9 cellular contexts compared by ENCODE assay signal in genomic region chr11:2940166-2940929, GRCh38. TPM values are rescaled to one million over a fixed set of nuclear protein-coding genes. Genes with fewer than 3 reads are reported as not detected.
DNase-seq lines count a peak whose midpoint lies in the region; ATAC-seq, FAIRE-seq and TF ChIP-seq lines count a peak whose summit lies in the region.
"Had no signal": no experiment of that assay in that cellular context is flagged by ENCODE, and none has a peak within 500 bp of the region (broad histone marks: within the 10 kb centered on the region; RNA-seq: fewer than 3 reads in every experiment).

No MANE protein-coding gene starts in this region.

- H3K4ac ChIP-seq in IMR-90 (ENCODE audit: low read depth, low read length): no peak overlapping the region

- H2AK5ac ChIP-seq in IMR-90 (ENCODE audit: low read depth, low read length): no peak overlapping the region

- BruUV-seq in IMR-90 (replicated peaks; lab: Mats Ljungman, UMichigan): no TSS peak

- H3K4me1 ChIP-seq in IMR-90 (ENCODE audit: control insufficient read depth, insufficient read depth, low read length) (peaks cover 2% of the 10 kb centered on the region; the same call in 1 of the 2 replicates), body of pancreas (peaks cover 36% of the 10 kb centered on the region), lower lobe of right lung (peaks cover 35% of the 10 kb centered on the region)

- no peak overlapping the region for H3K9ac ChIP-seq in IMR-90 (ENCODE audit: low read depth, low read length)

- no peaks in the 10 kb centered on the region for H3K9me1 ChIP-seq in IMR-90 (ENCODE audit: insufficient read depth, low read length)

- in situ Hi-C loops in IMR-90 (cut with MboI; ENCODE audit: low sequenced_read_pairs): no loop called here

- H2BK20ac ChIP-seq in IMR-90 (ENCODE audit: low read depth, low read length): no peak overlapping the region

- no peak overlapping the region for H2BK5ac ChIP-seq in IMR-90 (ENCODE audit: low read depth, low read length, poor library complexity, severe bottlenecking)

- TF ChIP-seq CTCF in IMR-90 (conservative IDR thresholded peaks at IDR 0.05; ENCODE audit: low read depth, low read length) (no peak), body of pancreas (IDR thresholded peaks at IDR 0.05) (no peak), lower lobe of right lung (IDR thresholded peaks at IDR 0.05) (no peak)

- dilution Hi-C loops in IMR-90 (cut with HindIII; ENCODE audit: low sequenced_read_pairs, unreplicated experiment): no loop called here

- H4K8ac ChIP-seq in IMR-90 (ENCODE audit: low read depth in 2 of 2, low read length in 2 of 2): no peak overlapping the region

- no peak overlapping the region for H2AK9ac ChIP-seq in IMR-90 (replicated peaks; ENCODE audit: low read depth, low read length, poor library complexity)

- peak overlapping the region; percentile 43 for H2AFZ ChIP-seq in IMR-90 (replicated peaks; ENCODE audit: low read length, poor library complexity)

- H3K23ac ChIP-seq in IMR-90 (ENCODE audit: low read depth, low read length): no peak overlapping the region

- no peak for ATAC-seq in IMR-90 (ENCODE audit: low read depth)
- ATAC-seq in body of pancreas: peak; percentile 54
- peak; percentile 58 to 75 for ATAC-seq in lower lobe of right lung

- no peak overlapping the region for H4K5ac ChIP-seq in IMR-90 (ENCODE audit: low read depth, low read length)

- H3K4me2 ChIP-seq in IMR-90 (ENCODE audit: low read depth, low read length): no peak overlapping the region

- H3K27me3 ChIP-seq in IMR-90 (ENCODE audit: control insufficient read depth, insufficient read depth, low read length) (no peaks in the 10 kb centered on the region), body of pancreas (no peaks in the 10 kb centered on the region), lower lobe of right lung (ENCODE audit: low read depth) (no peaks in the 10 kb centered on the region)

- no peak for TF ChIP-seq POLR2A in IMR-90 (IDR thresholded peaks at IDR 0.05; ENCODE audit: low read depth, low read length)
- TF ChIP-seq POLR2A in body of pancreas (IDR thresholded peaks at IDR 0.05): no peak
- TF ChIP-seq POLR2A in GM12892 (IDR thresholded peaks at IDR 0.05; ENCODE audit: low read depth, low read length): no peak

- H3K4me3 ChIP-seq in IMR-90 (ENCODE audit: insufficient read depth, low read depth, low read length) (no peak overlapping the region), body of pancreas (no peak overlapping the region), lower lobe of right lung (no peak overlapping the region)

- H3K9me3 ChIP-seq in IMR-90 (ENCODE audit: control insufficient read depth, insufficient read depth, low read length) (peaks cover 8% of the 10 kb centered on the region), body of pancreas (peaks cover 0 to 11% (median 0%) of the 10 kb centered on the region in 3 donors), lower lobe of right lung (peaks cover 6% of the 10 kb centered on the region)

- intact Hi-C loops in IMR-90 (cut with micrococcal nuclease) (no loop called here), body of pancreas (cut with DNase I) (no loop called here), lower lobe of right lung (cut with DNase I) (no loop called here)

- H3K18ac ChIP-seq in IMR-90 (ENCODE audit: low read depth, low read length): no peak overlapping the region

- H3K79me1 ChIP-seq in IMR-90 (ENCODE audit: low read depth in 1 of 2, low read length in 2 of 2): peaks cover 0 to 23% of the 10 kb centered on the region in 2 experiments; a peak in 1 of 4 replicates

- H2BK15ac ChIP-seq in IMR-90 (ENCODE audit: low read depth, low read length): no peak overlapping the region

- peak; percentile 71 for DNase-seq in CD1c-positive myeloid dendritic cell (ENCODE audit: extremely low spot score)
- DNase-seq in IMR-90: no peak
- peak in 2 of 4 donors; percentile 48 to 51 for DNase-seq in body of pancreas
- DNase-seq in lower lobe of right lung: peak; percentile 71
- no peak for DNase-seq in GM12892 (ENCODE audit: insufficient read length)
- no peak for DNase-seq in medulla oblongata (ENCODE audit: extremely low spot score)
- DNase-seq in effector CD4-positive, alpha-beta T cell: no peak
- DNase-seq in NCI-H1694 (lab: John Stamatoyannopoulos, UW): no peak
- DNase-seq: Kasumi-1 had no signal

- POLR2A ChIA-PET in IMR-90 (lab: Charles Lee; ENCODE audit: unreplicated experiment): no interaction called here

- no peak for TF ChIP-seq RAD21 in IMR-90 (IDR thresholded peaks at IDR 0.05; ENCODE audit: low read length)

- no peak overlapping the region for H3K56ac ChIP-seq in IMR-90 (ENCODE audit: extremely low read depth, insufficient read depth, low read length)

- CTCF ChIA-PET in IMR-90 (lab: Yijun Ruan, JAX): no interaction called here

- 88% methylated on average over 4 of the region's 15 CpGs; no CpG with 5 or more reads in 1 of the 2 experiments for WGBS in IMR-90 (ENCODE audit: extremely low coverage in 2 of 2, insufficient read length in 1 of 2), 2 experiments
- 59% methylated on average over 15 of the region's 15 CpGs; no CpG with 5 or more reads in 1 of the 2 donors for WGBS in body of pancreas, 2 donors

- H3K14ac ChIP-seq in IMR-90 (replicated peaks; ENCODE audit: low read depth, low read length): no peak overlapping the region

- no peaks in the 10 kb centered on the region; the same call in 1 of the 2 replicates for H4K20me1 ChIP-seq in IMR-90 (ENCODE audit: insufficient read depth, low read length)

- H3K36me3 ChIP-seq in IMR-90 (ENCODE audit: control insufficient read depth, insufficient read depth, low read length) (peaks cover 12% of the 10 kb centered on the region), body of pancreas (replicated peaks in 1 of 2; ENCODE audit: insufficient read depth in 1 of 2, low read depth in 2 of 2) (no peaks in the 10 kb centered on the region), lower lobe of right lung (peaks cover 17% of the 10 kb centered on the region)

- H4K91ac ChIP-seq in IMR-90 (ENCODE audit: insufficient read depth, low read depth, low read length): no peak overlapping the region

- H3K27ac ChIP-seq in IMR-90 (ENCODE audit: insufficient read depth, low read length) (no peak overlapping the region), body of pancreas (peak overlapping the region in 3 of 4 donors; percentile 8 to 38 (median 23)), lower lobe of right lung (peak overlapping the region; percentile 53)

- no peak overlapping the region for H2BK120ac ChIP-seq in IMR-90 (ENCODE audit: low read depth, low read length)

- no peak for FAIRE-seq in GM12892 (lab: Jason Lieb, UNC)

TF ChIP-seq in IMR-90, 13 proteins besides CTCF, POLR2A, EP300 and RAD21:
- TF ChIP-seq MAFK (IDR thresholded peaks at IDR 0.05; ENCODE audit: low read depth, low read length) (peak; percentile 48), FOS (IDR thresholded peaks at IDR 0.05; ENCODE audit: low read depth, low read length) (no peak)

RNA-seq across cellular contexts. Expression of gene PHLDA2, which starts 11.1 kb away (rescaled TPM):
- total RNA-seq in IMR-90 (2012; rRNA removed) (3.8 and 4.4 TPM in 2 replicates), body of pancreas (1 to 10 TPM in 1 of 2 donors, not detected in 1; 4.2 TPM), lower lobe of right lung (7.2 TPM)
- 89.0 and 154 TPM in 2 replicates for polyA plus RNA-seq in IMR-90 (2012; rRNA removed)
- 190 and 339 TPM in 2 replicates for polyA plus RNA-seq in IMR-90 (2012; cell fraction: cytosol; rRNA removed)
- polyA plus RNA-seq in IMR-90 (2012; cell fraction: nucleus; rRNA removed; ENCODE audit: low replicate concordance): 56.3 and 191 TPM in 2 replicates
- not detected for polyA plus RNA-seq in GM12892 (2012; ENCODE audit: missing spikeins)

RNA-seq across cellular contexts. Expression of gene NAP1L4, which starts 51.8 kb away (rescaled TPM):
- total RNA-seq in IMR-90 (2012; rRNA removed): 71.5 and 80.8 TPM in 2 replicates
- 57.3 and 80.7 TPM in 2 replicates for polyA plus RNA-seq in IMR-90 (2012; rRNA removed)
- polyA plus RNA-seq in IMR-90 (2012; cell fraction: cytosol; rRNA removed): 50.3 and 75.4 TPM in 2 replicates
- polyA plus RNA-seq in IMR-90 (2012; cell fraction: nucleus; rRNA removed; ENCODE audit: low replicate concordance): 71.1 and 101 TPM in 2 replicates
- total RNA-seq in body of pancreas: 10 to 100 TPM; 45.9 to 57.7 TPM
- 96.8 TPM for total RNA-seq in lower lobe of right lung
- polyA plus RNA-seq in GM12892 (2012; ENCODE audit: missing spikeins): 105 TPM

RNA-seq across cellular contexts. Expression of gene CDKN1C, which starts 54.8 kb away (rescaled TPM):
- 1.6 and 2.2 TPM in 2 replicates for total RNA-seq in IMR-90 (2012; rRNA removed)
- 3.0 and 3.7 TPM in 2 replicates for polyA plus RNA-seq in IMR-90 (2012; rRNA removed)
- 3.6 and 6.4 TPM in 2 replicates for polyA plus RNA-seq in IMR-90 (2012; cell fraction: cytosol; rRNA removed)
- 5.3 and 8.9 TPM in 2 replicates for polyA plus RNA-seq in IMR-90 (2012; cell fraction: nucleus; rRNA removed; ENCODE audit: low replicate concordance)
- 100 to 1,000 TPM in 1 of 2 donors, 10 to 100 TPM in 1; 35.3 to 231 TPM for total RNA-seq in body of pancreas
- 39.5 TPM for total RNA-seq in lower lobe of right lung
- polyA plus RNA-seq in GM12892 (2012; ENCODE audit: missing spikeins): not detected

Comparison
In these comparisons a context has a peak if more than half of its experiments do, and no peak if none do; other contexts are left out.
1. DNase-seq: peak in CD1c-positive myeloid dendritic cell (single experiment) and lower lobe of right lung (single experiment); none in IMR-90 (single experiment), GM12892 (single experiment), medulla oblongata (single experiment), effector CD4-positive, alpha-beta T cell (single experiment) and NCI-H1694 (single experiment).
2. RNA of gene CDKN1C, which starts 54.8 kb away (total RNA-seq): 35.3 to 231 TPM in body of pancreas and 39.5 TPM in lower lobe of right lung (single experiment); 1.6 to 2.2 TPM in IMR-90; every median in the first group is over 10 times any median in the second.